Comparison of ENCODE assay signal across 12 cellular contexts in the genomic region with DNA sequence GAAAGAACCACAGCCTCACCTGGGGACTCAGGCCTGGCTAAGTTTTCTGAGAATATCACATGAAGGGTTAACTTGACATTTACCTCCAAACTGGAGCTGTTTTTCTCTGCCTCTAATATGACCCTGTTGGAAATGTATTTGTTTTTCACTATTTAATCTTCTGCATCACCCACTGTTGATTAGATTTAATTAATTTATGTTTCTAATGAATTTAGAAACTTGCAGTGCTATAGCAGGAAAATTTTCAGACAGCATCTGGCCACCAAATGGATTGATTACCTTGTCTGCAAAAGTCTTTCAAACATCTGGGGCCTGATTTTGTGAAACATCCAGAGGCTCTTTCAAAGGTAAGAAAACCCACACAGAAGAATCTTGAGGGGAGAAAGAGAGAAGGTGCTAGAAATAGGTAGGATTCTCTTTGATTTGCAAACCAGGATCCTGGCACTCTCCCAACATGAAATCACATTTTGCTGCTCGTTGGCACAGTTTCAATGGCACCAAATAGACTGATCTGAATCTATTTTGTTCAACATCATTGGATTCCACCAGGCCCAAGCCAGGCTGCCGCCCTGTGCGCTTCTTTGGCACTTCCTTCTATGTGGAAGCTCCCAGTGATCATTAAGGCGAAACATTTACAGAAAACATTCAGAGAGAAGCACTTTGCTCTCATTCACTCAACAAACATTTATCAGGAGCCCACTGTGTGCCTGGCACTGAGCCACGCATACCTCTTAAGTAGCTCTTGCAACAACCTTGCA.
DNase-seq lines count a peak whose midpoint lies in the region; ATAC-seq and TF ChIP-seq lines count a peak whose summit lies in the region.
"Had no signal": no experiment of that assay in that cellular context is flagged by ENCODE, and none has a peak within 500 bp of the region (broad histone marks: within the 10 kb centered on the region; RNA-seq: fewer than 3 reads in every experiment).

No MANE protein-coding gene starts in this region.

- H3K9me3 ChIP-seq in SK-N-SH: no peaks in the 10 kb centered on the region
- H3K9me3 ChIP-seq in left ventricle myocardium inferior (replicated peaks): no peaks in the 10 kb centered on the region
- H3K9me3 ChIP-seq: HAP-1 had no signal

- no peak for TF ChIP-seq CTCF in SK-N-SH (IDR thresholded peaks at IDR 0.05)
- no peak for TF ChIP-seq CTCF in left ventricle myocardium inferior (IDR thresholded peaks at IDR 0.05; ENCODE audit: borderline replicate concordance)

- no peaks in the 10 kb centered on the region for H3K9me2 ChIP-seq in SK-N-SH

- H2AFZ ChIP-seq in SK-N-SH (ENCODE audit: low read depth): no peak overlapping the region

- no peak overlapping the region for H3K9ac ChIP-seq in SK-N-SH

- H3K27me3 ChIP-seq in SK-N-SH (ENCODE audit: insufficient read depth): no peaks in the 10 kb centered on the region
- peaks cover 20% of the 10 kb centered on the region for H3K27me3 ChIP-seq in left ventricle myocardium inferior (ENCODE audit: low read depth)

- POLR2A ChIA-PET in SK-N-SH (lab: Yijun Ruan, JAX): no interaction called here

- no peak for ATAC-seq in HG02678 (IDR thresholded peaks at IDR 0.05; ENCODE audit: unreplicated experiment)
- ATAC-seq: CD8-positive, alpha-beta T cell; HepG2 had no signal

- 71% methylated on average over 5 of the region's 5 CpGs for WGBS in SK-N-SH (ENCODE audit: low lambda C conversion rate)

- H3K4me2 ChIP-seq in SK-N-SH: no peak overlapping the region

- peak in 1 of 2 experiments; percentile 78; a peak in 2 of 4 replicates for TF ChIP-seq EP300 in SK-N-SH (IDR thresholded peaks at IDR 0.05; ENCODE audit: borderline replicate concordance in 1 of 2, low read depth in 1 of 2, low read length in 1 of 2)

- DNase-seq in NCI-H345 (lab: John Stamatoyannopoulos, UW) (peak; percentile 21), NCI-H345 treated with DMSO at 0.1 percent for 48 hours (lab: John Stamatoyannopoulos, UW; ENCODE audit: unreplicated experiment) (no peak), NCI-H2029 (lab: John Stamatoyannopoulos, UW) (peak; percentile 65), SK-N-SH (peak; percentile 38), renal cortical epithelial cell (ENCODE audit: low read depth) (peak; percentile 15), left ventricle myocardium inferior (no peak)
- DNase-seq: CD8-positive, alpha-beta T cell; COR-L47; DMS53 had no signal

- H3K4me3 ChIP-seq in SK-N-SH (ENCODE audit: low read depth in 2 of 2, low read length in 1 of 2): no peak overlapping the region
- H3K4me3 ChIP-seq in left ventricle myocardium inferior: no peak overlapping the region
- H3K4me3 ChIP-seq: HAP-1 had no signal

- intact Hi-C loops in left ventricle myocardium inferior (cut with micrococcal nuclease): no loop called here

- H3K36me3 ChIP-seq in SK-N-SH (replicated peaks in 1 of 2; ENCODE audit: control insufficient read depth in 1 of 2, insufficient read depth in 2 of 2, low read length in 1 of 2) (no peaks in the 10 kb centered on the region), left ventricle myocardium inferior (no peaks in the 10 kb centered on the region)
- H3K36me3 ChIP-seq: HAP-1 had no signal

- no peaks in the 10 kb centered on the region for H4K20me1 ChIP-seq in SK-N-SH (ENCODE audit: insufficient read depth)

- CTCF ChIA-PET in SK-N-SH (lab: Yijun Ruan, JAX): interaction anchor here (0.9 to 1.6 kb wide), 4 partner anchors 11 to 155 kb away, joined by 3 to 5 read pairs (median 4); no protein-coding TSS in a partner anchor

- H3K27ac ChIP-seq in SK-N-SH (ENCODE audit: low read depth in 2 of 2, low read length in 1 of 2) (peak overlapping the region in 1 of 2 experiments; percentile 76; a peak in 2 of 4 replicates), left ventricle myocardium inferior (replicated peaks) (no peak overlapping the region)

- H3K4me1 ChIP-seq in SK-N-SH (ENCODE audit: control insufficient read depth in 1 of 2, insufficient read depth in 2 of 2, low read depth in 1 of 2, low read length in 1 of 2) (peaks cover 0 to 17% of the 10 kb centered on the region in 2 experiments; a peak in 2 of 4 replicates), left ventricle myocardium inferior (no peaks in the 10 kb centered on the region)
- H3K4me1 ChIP-seq: HAP-1 had no signal

- H3F3A ChIP-seq in SK-N-SH (replicated peaks; ENCODE audit: insufficient read depth): no peaks in the 10 kb centered on the region

- peak; percentile 22 for TF ChIP-seq RAD21 in SK-N-SH (IDR thresholded peaks at IDR 0.05; ENCODE audit: low read length)

- no peaks in the 10 kb centered on the region for H3K79me2 ChIP-seq in SK-N-SH (ENCODE audit: insufficient read depth)

TF ChIP-seq in SK-N-SH, 30 proteins besides CTCF, POLR2A, EP300 and RAD21:
- TF ChIP-seq, protein P1, sequence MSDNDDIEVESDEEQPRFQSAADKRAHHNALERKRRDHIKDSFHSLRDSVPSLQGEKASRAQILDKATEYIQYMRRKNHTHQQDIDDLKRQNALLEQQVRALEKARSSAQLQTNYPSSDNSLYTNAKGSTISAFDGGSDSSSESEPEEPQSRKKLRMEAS (IDR thresholded peaks at IDR 0.05; ENCODE audit: low read depth): no peak
- TF ChIP-seq NFIC (IDR thresholded peaks at IDR 0.05; ENCODE audit: borderline replicate concordance) (no peak), CHD2 (IDR thresholded peaks at IDR 0.05; ENCODE audit: low read length, partially characterized antibody) (peak; percentile 49), RCOR1 (IDR thresholded peaks at IDR 0.05; ENCODE audit: low read length) (peak; percentile 60), FOXM1 (IDR thresholded peaks at IDR 0.05; ENCODE audit: low read depth) (no peak), GATA2 (CRISPR knock-in tag; IDR thresholded peaks at IDR 0.05) (peak; percentile 4; the same call in 1 of the 2 replicates)

Comparison
In these comparisons a context has a peak if more than half of its experiments do, and no peak if none do; other contexts are left out.
1. DNase-seq: peak in NCI-H345 (single experiment), NCI-H2029 (single experiment), SK-N-SH (single experiment) and renal cortical epithelial cell (single experiment); none in NCI-H345 treated with DMSO at 0.1 percent for 48 hours (single experiment) and left ventricle myocardium inferior (single experiment).